Comparison of ENCODE assay signal across 9 cellular contexts in genomic region chr10:92517034-92517655, GRCh38. TPM values are rescaled to one million over a fixed set of nuclear protein-coding genes. Genes with fewer than 3 reads are reported as not detected.
A peak's percentile ranks its signal among the peaks of the same experiment; 100 is the strongest.
DNase-seq lines count a peak whose midpoint lies in the region; ATAC-seq lines count a peak whose summit lies in the region.
"Had no signal": no experiment of that assay in that cellular context is flagged by ENCODE, and none has a peak within 500 bp of the region (broad histone marks: within the 10 kb centered on the region; RNA-seq: fewer than 3 reads in every experiment).

No MANE protein-coding gene starts in this region.

- H3K36me3 Mint-ChIP-seq in activated naive CD4-positive, alpha-beta T cell treated with anti-CD3 and anti-CD28 coated beads, Interleukin-2, amount 50 U/mL, for 24 hours: peaks cover 3% of the 10 kb centered on the region

- peak; percentile 75 for ATAC-seq in GM21423 (IDR thresholded peaks at IDR 0.05; ENCODE audit: unreplicated experiment)

- H3K4me3 Mint-ChIP-seq in activated naive CD4-positive, alpha-beta T cell treated with anti-CD3 and anti-CD28 coated beads, Interleukin-2, amount 50 U/mL, for 24 hours: no peak overlapping the region
- H3K4me3 Mint-ChIP-seq: T-helper 1 cell treated with Interleukin-12 subunit alpha and Interleukin-12 subunit beta and Interleukin-4 antibody, amounts not matched to agents 30 μg/mL and 1 μg/mL, for 36 hours had no signal

- no peaks in the 10 kb centered on the region for H3K27me3 Mint-ChIP-seq in activated naive CD4-positive, alpha-beta T cell treated with anti-CD3 and anti-CD28 coated beads, Interleukin-2, amount 50 U/mL, for 24 hours

- H3K27ac Mint-ChIP-seq in activated naive CD4-positive, alpha-beta T cell treated with anti-CD3 and anti-CD28 coated beads, Interleukin-2, amount 50 U/mL, for 24 hours: peak overlapping the region; percentile 64
- H3K27ac Mint-ChIP-seq: T-helper 1 cell treated with Interleukin-12 subunit alpha and Interleukin-12 subunit beta and Interleukin-4 antibody, amounts not matched to agents 30 μg/mL and 1 μg/mL, for 36 hours had no signal

- peaks cover 7% of the 10 kb centered on the region for H3K4me1 Mint-ChIP-seq in activated naive CD4-positive, alpha-beta T cell treated with anti-CD3 and anti-CD28 coated beads, Interleukin-2, amount 50 U/mL, for 24 hours

- H3K9me3 Mint-ChIP-seq in activated naive CD4-positive, alpha-beta T cell treated with anti-CD3 and anti-CD28 coated beads, Interleukin-2, amount 50 U/mL, for 24 hours: no peaks in the 10 kb centered on the region
- H3K9me3 Mint-ChIP-seq: T-helper 1 cell treated with Interleukin-12 subunit alpha and Interleukin-12 subunit beta and Interleukin-4 antibody, amounts not matched to agents 30 μg/mL and 1 μg/mL, for 36 hours had no signal

- DNase-seq in COLO829 (ENCODE audit: low spot score) (peak; percentile 19), MV-4-11 (lab: John Stamatoyannopoulos, UW) (peak; percentile 68), SKM-1 (lab: John Stamatoyannopoulos, UW; ENCODE audit: unreplicated experiment) (peak; percentile 24), head of caudate nucleus (peak in 40 of 42 donors; percentile 33 to 92 (median 76)), renal cortical epithelial cell (ENCODE audit: low read depth) (peak; percentile 81), NCI-H187 treated with DMSO at 0.1 percent for 48 hours (lab: John Stamatoyannopoulos, UW) (no peak)

- intact Hi-C loops in head of caudate nucleus (cut with DNase I): loop anchor here (2.0 to 10.0 kb wide), 2 partner anchors 58 to 368 kb away; partner anchors contain the start of gene IDE

RNA-seq across cellular contexts. Expression of gene IDE, which starts 56.7 kb away (rescaled TPM):
- total RNA-seq in renal cortical epithelial cell: 37.0 and 46.4 TPM in 2 replicates
